22 cellular contexts compared by ENCODE assay signal in genomic region chr11:116896211-116896610, GRCh38. TPM values are rescaled to one million over a fixed set of nuclear protein-coding genes. Genes with fewer than 3 reads are reported as not detected.
DNase-seq lines count a peak whose midpoint lies in the region; ATAC-seq, FAIRE-seq and TF ChIP-seq lines count a peak whose summit lies in the region.
"Had no signal": no experiment of that assay in that cellular context is flagged by ENCODE, and none has a peak within 500 bp of the region (broad histone marks: within the 10 kb centered on the region; RNA-seq: fewer than 3 reads in every experiment).

No MANE protein-coding gene starts in this region.

- DNase-seq in A549 (ENCODE audit: low read depth in 1 of 2, low spot score in 1 of 2) (no peak), CD14-positive monocyte (ENCODE audit: low spot score) (no peak), right lobe of liver (no peak), HPDE6-E6E7 (ENCODE audit: extremely low spot score) (no peak)
- DNase-seq: ACHN; AML-193; CD8-positive, alpha-beta T cell; COR-L47; GM23248; HCEC 1CT; KBM-7 had no signal

- peaks cover 66 to 71% of the 10 kb centered on the region in 2 donors for H3K36me3 Mint-ChIP-seq in CD14-positive monocyte

- TF ChIP-seq CTCF in A549 (IDR thresholded peaks at IDR 0.05) (no peak), CD14-positive monocyte (IDR thresholded peaks at IDR 0.05) (no peak), neutrophil (IDR thresholded peaks at IDR 0.05) (no peak), right lobe of liver (IDR thresholded peaks at IDR 0.05) (no peak)

- H3K36me3 ChIP-seq in neutrophil (peaks cover 39% of the 10 kb centered on the region), right lobe of liver (peaks cover 0 to 30% (median 3%) of the 10 kb centered on the region in 4 donors)

- POLR2A ChIA-PET in A549 (lab: Yijun Ruan, JAX), result no interaction called here

- H3K4me2 ChIP-seq in A549, result no peak overlapping the region
- H3K4me2 ChIP-seq: BLaER1 had no signal

- intact Hi-C loops in CD14-positive monocyte (cut with micrococcal nuclease), result no loop called here
- intact Hi-C loops in right lobe of liver (cut with DNase I), result no loop called here

- peaks cover 3% of the 10 kb centered on the region; the same call in 1 of the 3 replicates for H3K9me3 ChIP-seq in A549
- H3K9me3 ChIP-seq in neutrophil, result no peaks in the 10 kb centered on the region
- H3K9me3 ChIP-seq in right lobe of liver, result no peaks in the 10 kb centered on the region

- H3K9me3 Mint-ChIP-seq in CD14-positive monocyte, result peaks cover 0 to 6% (median 0%) of the 10 kb centered on the region in 7 donors
- H3K9me3 Mint-ChIP-seq: CD8-positive, alpha-beta T cell had no signal

- no peak for TF ChIP-seq RAD21 in A549 (conservative IDR thresholded peaks at IDR 0.05 in 1 of 2, IDR thresholded peaks at IDR 0.05 in 1 of 2)

- H3K27ac ChIP-seq in A549 (no peak overlapping the region), cingulate gyrus (ENCODE audit: low read depth, low read length) (peak overlapping the region; percentile 31), neutrophil (peak overlapping the region; percentile 74), right lobe of liver (no peak overlapping the region)
- H3K27ac ChIP-seq: BLaER1, GM23248 had no signal

- peaks cover 24% of the 10 kb centered on the region for H3K4me1 Mint-ChIP-seq in CD14-positive monocyte

- ATAC-seq in A549, result no peak
- ATAC-seq in HG03175 (IDR thresholded peaks at IDR 0.05; ENCODE audit: unreplicated experiment), result no peak
- no peak for ATAC-seq in right lobe of liver
- ATAC-seq: CD8-positive, alpha-beta T cell; HepG2 had no signal

- H3K4me1 ChIP-seq in A549 (no peaks in the 10 kb centered on the region), neutrophil (ENCODE audit: control insufficient read depth in 1 of 2, insufficient read depth in 1 of 2, low read depth in 1 of 2, low read length in 1 of 2) (peaks cover 4 to 8% of the 10 kb centered on the region in 2 experiments), right lobe of liver (no peaks in the 10 kb centered on the region)
- H3K4me1 ChIP-seq: BLaER1 had no signal

- H3K27me3 Mint-ChIP-seq in CD14-positive monocyte (ENCODE audit: low read depth in 3 of 3), result no peaks in the 10 kb centered on the region
- H3K27me3 Mint-ChIP-seq: IgD-negative memory B cell had no signal

- 96% methylated on average over 8 of the region's 8 CpGs for WGBS in A549 (ENCODE audit: missing lambda C conversion rate)
- WGBS in right lobe of liver (ENCODE audit: insufficient coverage, low coverage, low lambda C conversion rate, missing lambda C conversion rate), result 95% methylated on average over 8 of the region's 8 CpGs

- FAIRE-seq in A549 (lab: Jason Lieb, UNC), result no peak
- FAIRE-seq: D721Med, G401.6, GM12891, GM19239, HepG2 had no signal

- H3K27me3 ChIP-seq in neutrophil (no peaks in the 10 kb centered on the region), right lobe of liver (no peaks in the 10 kb centered on the region)
- H3K27me3 ChIP-seq: BLaER1 had no signal

- H3K4me3 ChIP-seq in A549, result no peak overlapping the region
- no peak overlapping the region for H3K4me3 ChIP-seq in neutrophil (ENCODE audit: low read depth in 1 of 2, low read length in 1 of 2)
- H3K4me3 ChIP-seq in right lobe of liver, result no peak overlapping the region
- H3K4me3 ChIP-seq: BLaER1, GM23248 had no signal

- TF ChIP-seq EP300 in A549 (IDR thresholded peaks at IDR 0.05), result no peak

- peak overlapping the region in 6 of 7 donors; percentile 4 to 74 (median 52) for H3K27ac Mint-ChIP-seq in CD14-positive monocyte
- H3K27ac Mint-ChIP-seq: CD8-positive, alpha-beta T cell had no signal

- no peak overlapping the region for H3K4me3 Mint-ChIP-seq in CD14-positive monocyte
- H3K4me3 Mint-ChIP-seq: CD8-positive, alpha-beta T cell had no signal

- TF ChIP-seq POLR2A in A549 (IDR thresholded peaks at IDR 0.05; ENCODE audit: low read length) (no peak), right lobe of liver (IDR thresholded peaks at IDR 0.05) (no peak)

- CTCF ChIA-PET in A549 (lab: Yijun Ruan, JAX), result no interaction called here

TF ChIP-seq in A549, 52 proteins besides CTCF, POLR2A, EP300 and RAD21:
- TF ChIP-seq MYC (IDR thresholded peaks at IDR 0.05; ENCODE audit: borderline replicate concordance, low read length) (no peak), FOSL2 (IDR thresholded peaks at IDR 0.05) (no peak), FOSL2 (CRISPR knock-in tag; IDR thresholded peaks at IDR 0.05) (0 out of 2 replicates have a peak, but pooled peaks have one; percentile 6), HDAC2 (IDR thresholded peaks at IDR 0.05) (no peak), CEBPB (IDR thresholded peaks at IDR 0.05) (no peak), KDM1A (IDR thresholded peaks at IDR 0.05; ENCODE audit: low read depth) (no peak), RCOR1 (IDR thresholded peaks at IDR 0.05; ENCODE audit: low read depth, low read length) (no peak)
TF ChIP-seq in A549: peak in this region for 1.

RNA-seq across cellular contexts. Expression of gene APOA1, which starts 58.8 kb away (rescaled TPM):
- not detected in 2 replicates for polyA plus RNA-seq in A549 (2011; rRNA removed)
- polyA plus RNA-seq in A549 (2012; cell fraction: cytosol; rRNA removed), result 0.13 and 0.15 TPM in 2 replicates
- polyA plus RNA-seq in A549 (2012; cell fraction: nucleus; rRNA removed), result 0.15 and 0.23 TPM in 2 replicates
- polyA plus RNA-seq in A549 (2017; fragmentation: RNase III; extraction: RNeasy Plus Mini Kit Qiagen cat#74134 plus additional on column Dnase treatment), result 0.10 to 0.23 TPM (median 0.21 TPM) in 3 replicates
- not detected in 2 replicates for polyA minus RNA-seq in A549 (2011; rRNA and poly(A)+ RNA removed)
- polyA plus RNA-seq in CD14-positive monocyte, result not detected
- total RNA-seq in right lobe of liver, result over 10,000 TPM in 2 of 6 experiments, 1,000 to 10,000 TPM in 4; 5,429 to 12,494 (median 8,679) TPM
- total RNA-seq: A172, GM23248 had no signal
- polyA plus RNA-seq: IgD-negative memory B cell had no signal

Comparison
In these comparisons a context has a peak if more than half of its experiments do, and no peak if none do; other contexts are left out.
1. H3K27ac ChIP-seq: peak in cingulate gyrus (single experiment) and neutrophil (single experiment); none in A549 (0 of 2) and right lobe of liver (0 of 3).